ENCODE assay signal across 1 cellular context in genomic region chr6:38846844-38847243, GRCh38.
TF ChIP-seq lines count a peak whose summit lies in the region.

No MANE protein-coding gene starts in this region.

TF ChIP-seq in HCT116, 20 proteins besides CTCF, POLR2A, EP300 and RAD21 (continued from another document):
- TF ChIP-seq POLR2AphosphoS5 (IDR thresholded peaks at IDR 0.05; ENCODE audit: low read depth, low read length) (no peak), CBX3 (IDR thresholded peaks at IDR 0.05; ENCODE audit: low read depth) (no peak), JUND (IDR thresholded peaks at IDR 0.05) (0 out of 2 replicates have a peak, but pooled peaks have one; percentile 38), TCF7L2 (IDR thresholded peaks at IDR 0.05; ENCODE audit: borderline replicate concordance, extremely low read depth, insufficient read depth, insufficient read length) (peak; percentile 53), FOSL1 (IDR thresholded peaks at IDR 0.05; ENCODE audit: low read depth) (peak; percentile 47)
TF ChIP-seq in HCT116: peak in this region for 3.
